ENCODE assay signal across 1 cellular context in genomic region chr3:122730240-122730639, GRCh38.
TF ChIP-seq lines count a peak whose summit lies in the region.

No MANE protein-coding gene starts in this region.

TF ChIP-seq in K562, 482 proteins besides CTCF, POLR2A, EP300 and RAD21 (continued from another document and continues in another):
- TF ChIP-seq AFF4 (CRISPR knock-in tag; IDR thresholded peaks at IDR 0.05) (no peak), STAT6 (CRISPR knock-in tag; IDR thresholded peaks at IDR 0.05) (no peak), CBX5 (IDR thresholded peaks at IDR 0.05; ENCODE audit: borderline replicate concordance, low read depth) (no peak), SAFB (IDR thresholded peaks at IDR 0.05; ENCODE audit: borderline replicate concordance, low read depth, low read length) (no peak), MAFK (IDR thresholded peaks at IDR 0.05; ENCODE audit: low read length) (no peak), TRIM24 (IDR thresholded peaks at IDR 0.05) (peak; percentile 47 to 66; a peak in 2 of 4 replicates), VEZF1 (CRISPR knock-in tag; IDR thresholded peaks at IDR 0.05) (no peak), KAT2B (IDR thresholded peaks at IDR 0.05; ENCODE audit: low read depth, low read length) (no peak), FOXJ2 (tag; IDR thresholded peaks at IDR 0.05) (no peak), CHCHD3 (CRISPR knock-in tag; IDR thresholded peaks at IDR 0.05) (no peak), PHF8 (IDR thresholded peaks at IDR 0.05; ENCODE audit: borderline replicate concordance, low read length) (no peak), HDAC1 (IDR thresholded peaks at IDR 0.05) (no peak), HNRNPUL1 (IDR thresholded peaks at IDR 0.05; ENCODE audit: low read length) (no peak), ZNF184 (CRISPR knock-in tag; IDR thresholded peaks at IDR 0.05) (no peak), TRIM28 (IDR thresholded peaks at IDR 0.05) (no peak), DACH1 (IDR thresholded peaks at IDR 0.05; ENCODE audit: partially characterized antibody) (no peak), SIN3A (IDR thresholded peaks at IDR 0.05; ENCODE audit: borderline replicate concordance in 2 of 2, control insufficient read depth in 1 of 2, low read depth in 2 of 2, low read length in 2 of 2) (no peak), HDAC3 (IDR thresholded peaks at IDR 0.05; ENCODE audit: borderline replicate concordance, partially characterized antibody) (no peak), SMARCA4 (IDR thresholded peaks at IDR 0.05) (peak; percentile 70), NCOA1 (IDR thresholded peaks at IDR 0.05; ENCODE audit: low read depth) (no peak), ZNF75A (CRISPR knock-in tag; IDR thresholded peaks at IDR 0.05) (no peak), POLR2B (IDR thresholded peaks at IDR 0.05; ENCODE audit: low read depth, partially characterized antibody) (no peak), RCOR1 (IDR thresholded peaks at IDR 0.05; ENCODE audit: borderline replicate concordance in 1 of 2, low read depth in 2 of 2, low read length in 2 of 2) (peak in 1 of 2 experiments; percentile 9; a peak in 1 of 4 replicates), DDX20 (tag; IDR thresholded peaks at IDR 0.05; ENCODE audit: low read depth) (no peak), POLR2H (tag; IDR thresholded peaks at IDR 0.05; ENCODE audit: low read depth) (no peak), ZC3H11A (IDR thresholded peaks at IDR 0.05; ENCODE audit: low read depth, low read length) (no peak), CREB1 (IDR thresholded peaks at IDR 0.05) (no peak), CREB1 (CRISPR knock-in tag; IDR thresholded peaks at IDR 0.05) (no peak), NFRKB (IDR thresholded peaks at IDR 0.05; ENCODE audit: low read depth) (no peak), CREB3 (tag; conservative IDR thresholded peaks at IDR 0.05; ENCODE audit: low read depth) (no peak), ZNF133 (CRISPR knock-in tag; IDR thresholded peaks at IDR 0.05) (no peak), ZNF830 (CRISPR knock-in tag; IDR thresholded peaks at IDR 0.05) (no peak), GATAD2B (IDR thresholded peaks at IDR 0.05; ENCODE audit: borderline replicate concordance) (no peak), CTBP1 (IDR thresholded peaks at IDR 0.05; ENCODE audit: borderline replicate concordance) (peak; percentile 25; the same call in 1 of the 2 replicates), KAT7 (CRISPR knock-in tag; IDR thresholded peaks at IDR 0.05; ENCODE audit: borderline replicate concordance) (no peak), ETV6 (IDR thresholded peaks at IDR 0.05; ENCODE audit: borderline replicate concordance in 1 of 2, low read depth in 2 of 2, low read length in 1 of 2) (no peak), ETV6 (CRISPR knock-in tag; IDR thresholded peaks at IDR 0.05; ENCODE audit: borderline replicate concordance) (no peak), NFIC (IDR thresholded peaks at IDR 0.05) (peak; percentile 55), ZNF398 (CRISPR knock-in tag; IDR thresholded peaks at IDR 0.05) (no peak), ZKSCAN8 (CRISPR knock-in tag; IDR thresholded peaks at IDR 0.05) (no peak), SMARCE1 (IDR thresholded peaks at IDR 0.05) (peak; percentile 40; the same call in 1 of the 2 replicates), SLC30A9 (CRISPR knock-in tag; IDR thresholded peaks at IDR 0.05) (no peak), TARDBP (IDR thresholded peaks at IDR 0.05) (no peak), ESRRA (IDR thresholded peaks at IDR 0.05; ENCODE audit: borderline replicate concordance, low read depth) (no peak), MGA (IDR thresholded peaks at IDR 0.05) (no peak), ZNF24 (IDR thresholded peaks at IDR 0.05) (no peak)
